In genomic region chr11:119726150-119726553, GRCh38 we compare ENCODE assay signal across 18 cellular contexts. TPM values are rescaled to one million over a fixed set of nuclear protein-coding genes. Genes with fewer than 3 reads are reported as not detected.
DNase-seq lines count a peak whose midpoint lies in the region; ATAC-seq, FAIRE-seq and TF ChIP-seq lines count a peak whose summit lies in the region.
"Had no signal": no experiment of that assay in that cellular context is flagged by ENCODE, and none has a peak within 500 bp of the region (broad histone marks: within the 10 kb centered on the region; RNA-seq: fewer than 3 reads in every experiment).

No MANE protein-coding gene starts in this region.

- peak overlapping the region in 5 of 7 donors; percentile 25 to 71 (median 47) for H3K4me3 Mint-ChIP-seq in CD8-positive, alpha-beta memory T cell
- no peak overlapping the region for H3K4me3 Mint-ChIP-seq in stimulated activated memory B cell treated with anti-CD40 and anti-IgM and Interleukin-4, amounts not matched to agents 10 μg/mL and 1 μg/mL and 100 μg/mL, for 72 hours

- no peak overlapping the region for H3K27ac ChIP-seq in CD8-positive, alpha-beta memory T cell (ENCODE audit: low read depth, low read length)
- peak overlapping the region in 28 of 59 donors; percentile 18 to 95 (median 77) for H3K27ac ChIP-seq in dorsolateral prefrontal cortex
- H3K27ac ChIP-seq in mesodermal cell (ENCODE audit: low read depth, low read length, severe bottlenecking) = no peak overlapping the region
- H3K27ac ChIP-seq: VCaP had no signal

- H3K36me3 ChIP-seq in CD8-positive, alpha-beta memory T cell (ENCODE audit: insufficient read depth, low read length) = no peaks in the 10 kb centered on the region
- no peaks in the 10 kb centered on the region for H3K36me3 ChIP-seq in mesodermal cell (ENCODE audit: control insufficient read depth, insufficient read depth, low read length)
- H3K36me3 ChIP-seq: vagina had no signal

- H3K27me3 Mint-ChIP-seq in CD8-positive, alpha-beta memory T cell = peaks cover 13 to 29% of the 10 kb centered on the region in 2 donors
- H3K27me3 Mint-ChIP-seq in stimulated activated memory B cell treated with anti-CD40 and anti-IgM and Interleukin-4, amounts not matched to agents 10 μg/mL and 1 μg/mL and 100 μg/mL, for 72 hours = peaks cover 46% of the 10 kb centered on the region

- no peak for FAIRE-seq in GM19239 (lab: Jason Lieb, UNC)
- FAIRE-seq: K562, kidney had no signal

- no peak for ATAC-seq in stimulated activated memory B cell treated with anti-CD40 and anti-IgM and Interleukin-4, amounts not matched to agents 10 μg/mL and 1 μg/mL and 100 μg/mL, for 72 hours
- ATAC-seq: HCT116, K562 had no signal

- TF ChIP-seq CTCF in dorsolateral prefrontal cortex (IDR thresholded peaks at IDR 0.05 in 54 of 56, conservative IDR thresholded peaks at IDR 0.05 in 2 of 56; ENCODE audit: low read depth in 1 of 56, partially characterized antibody in 56 of 56) = no peak

- WGBS in mesodermal cell (ENCODE audit: insufficient coverage in 2 of 2), 2 experiments = 26 to 45% methylated on average over 4 to 6 of the region's 6 CpGs

- CTCF ChIA-PET in CD8-positive, alpha-beta memory T cell (lab: Charles Lee) = no interaction called here

- H3K36me3 Mint-ChIP-seq in CD8-positive, alpha-beta memory T cell = peaks cover 0 to 2% (median 0%) of the 10 kb centered on the region in 3 donors
- H3K36me3 Mint-ChIP-seq in stimulated activated memory B cell treated with anti-CD40 and anti-IgM and Interleukin-4, amounts not matched to agents 10 μg/mL and 1 μg/mL and 100 μg/mL, for 72 hours = no peaks in the 10 kb centered on the region

- intact Hi-C loops in dorsolateral prefrontal cortex (cut with DNase I) = loop anchor here (5.0 kb wide), 3 partner anchors 194 to 446 kb away; no protein-coding TSS in a partner anchor

- no peaks in the 10 kb centered on the region for H3K9me3 Mint-ChIP-seq in CD8-positive, alpha-beta memory T cell
- H3K9me3 Mint-ChIP-seq in stimulated activated memory B cell treated with anti-CD40 and anti-IgM and Interleukin-4, amounts not matched to agents 10 μg/mL and 1 μg/mL and 100 μg/mL, for 72 hours = no peaks in the 10 kb centered on the region

- no peak for DNase-seq in CD8-positive, alpha-beta memory T cell
- DNase-seq in NCI-H526 (lab: John Stamatoyannopoulos, UW) = peak; percentile 90 to 98
- no peak for DNase-seq in dorsolateral prefrontal cortex
- DNase-seq in NCI-H524 treated with DMSO at 0.1 percent for 48 hours (lab: John Stamatoyannopoulos, UW) = no peak
- no peak for DNase-seq in H4 (ENCODE audit: low spot score)
- DNase-seq in GM19239 (ENCODE audit: insufficient read length, low spot score) = no peak
- DNase-seq: activated T-cell treated with anti-CD3 and anti-CD28 coated beads, Interleukin-2, amount 50 U/mL, for 48 hours; kidney; NCI-H2029 treated with DMSO at 0.1 percent for 48 hours; nucleus accumbens; RPMI8226; stimulated activated CD4-positive, alpha-beta T cell treated with anti-CD3 and anti-CD28 coated beads, Interleukin-12 subunit alpha, Interleukin-12 subunit beta, amount 100 ng/mL, for 4 hours had no signal

- H3K4me1 Mint-ChIP-seq in CD8-positive, alpha-beta memory T cell = peaks cover 12 to 25% (median 12%) of the 10 kb centered on the region in 3 donors
- H3K4me1 Mint-ChIP-seq in stimulated activated memory B cell treated with anti-CD40 and anti-IgM and Interleukin-4, amounts not matched to agents 10 μg/mL and 1 μg/mL and 100 μg/mL, for 72 hours = peaks cover 50% of the 10 kb centered on the region

- H3K9me3 ChIP-seq in CD8-positive, alpha-beta memory T cell (ENCODE audit: low read length) = no peaks in the 10 kb centered on the region
- no peaks in the 10 kb centered on the region for H3K9me3 ChIP-seq in mesodermal cell (ENCODE audit: control insufficient read depth, low read length)
- H3K9me3 ChIP-seq: vagina had no signal

- POLR2A ChIA-PET in CD8-positive, alpha-beta memory T cell (lab: Charles Lee) = no interaction called here

- no peak overlapping the region for H3K4me3 ChIP-seq in CD8-positive, alpha-beta memory T cell (ENCODE audit: low read length)
- H3K4me3 ChIP-seq in dorsolateral prefrontal cortex = peak overlapping the region; percentile 61 to 95 (median 84)
- peak overlapping the region; percentile 81 for H3K4me3 ChIP-seq in mesodermal cell (ENCODE audit: extremely low read depth, insufficient read depth, low read length, poor library complexity, severe bottlenecking)
- H3K4me3 ChIP-seq: K562 had no signal

- peaks cover 17% of the 10 kb centered on the region for H3K27me3 ChIP-seq in CD8-positive, alpha-beta memory T cell (ENCODE audit: insufficient read depth, low read length, poor library complexity, severe bottlenecking)
- no peaks in the 10 kb centered on the region for H3K27me3 ChIP-seq in dorsolateral prefrontal cortex
- H3K27me3 ChIP-seq: vagina had no signal

- H3K4me1 ChIP-seq in CD8-positive, alpha-beta memory T cell (ENCODE audit: insufficient read depth, low read length) = peaks cover 21% of the 10 kb centered on the region
- H3K4me1 ChIP-seq in mesodermal cell (ENCODE audit: control insufficient read depth, insufficient read depth, low read length, poor library complexity, severe bottlenecking) = peaks cover 8% of the 10 kb centered on the region

- H3K27ac Mint-ChIP-seq in CD8-positive, alpha-beta memory T cell = peak overlapping the region in 1 of 8 donors; percentile 83
- no peak overlapping the region for H3K27ac Mint-ChIP-seq in stimulated activated memory B cell treated with anti-CD40 and anti-IgM and Interleukin-4, amounts not matched to agents 10 μg/mL and 1 μg/mL and 100 μg/mL, for 72 hours

RNA-seq across cellular contexts. Expression of gene NECTIN1, which starts 2.8 kb away (rescaled TPM):
- total RNA-seq in CD8-positive, alpha-beta memory T cell = 1 to 10 TPM; 3.0 to 3.8 TPM
- 0.35 TPM for polyA plus RNA-seq in CD8-positive, alpha-beta memory T cell
- 100 to 1,000 TPM in 6 of 120 experiments, 10 to 100 TPM in 114; 45.3 to 136 (median 78.1) TPM for total RNA-seq in dorsolateral prefrontal cortex
- polyA plus RNA-seq in mesodermal cell (2013, experiment 1 of 2) = 18.7 TPM
- 16.0 TPM for polyA plus RNA-seq in mesodermal cell (2013, experiment 2 of 2)
- total RNA-seq in H4 (2014; rRNA removed; shearing (Covaris generic)) = 6.4 and 6.6 TPM in 2 replicates

Comparison
In these comparisons a context has a peak if more than half of its experiments do, and no peak if none do; other contexts are left out.
1. DNase-seq: peak in NCI-H526 (2 of 2); none in CD8-positive, alpha-beta memory T cell (0 of 5), dorsolateral prefrontal cortex (0 of 10), NCI-H524 treated with DMSO at 0.1 percent for 48 hours (single experiment), H4 (single experiment) and GM19239 (single experiment).